30 cellular contexts compared by ENCODE assay signal in the genomic region with DNA sequence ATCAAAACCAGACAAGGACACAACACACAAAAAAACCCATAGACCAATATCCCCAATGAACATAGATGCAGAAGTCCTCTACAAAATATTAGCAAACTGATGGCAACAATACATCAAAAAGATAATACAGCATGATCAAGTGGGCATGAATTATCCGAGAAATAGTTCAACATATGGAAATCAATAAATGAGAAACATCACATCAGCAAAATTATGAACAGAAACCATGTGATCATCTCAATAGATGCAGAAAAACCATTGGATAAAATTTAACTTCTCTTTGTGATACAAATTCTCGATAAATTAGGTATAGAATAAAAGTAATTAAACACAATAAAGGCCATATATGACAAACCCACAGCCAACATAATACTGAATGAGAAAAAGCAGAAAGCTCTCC.
"Had no signal": no experiment of that assay in that cellular context is flagged by ENCODE, and none has a peak within 500 bp of the region (broad histone marks: within the 10 kb centered on the region; RNA-seq: fewer than 3 reads in every experiment).

No MANE protein-coding gene starts in this region.

- DNase-seq: naive thymus-derived CD8-positive, alpha-beta T cell; nephron progenitor cell; nucleus accumbens; pancreas; psoas muscle; right cardiac atrium; spleen; stimulated activated CD4-positive, alpha-beta T cell treated with anti-CD3 and anti-CD28 coated beads, Interleukin-12 subunit alpha, Interleukin-12 subunit beta, amount 100 ng/mL, for 4 hours; stimulated activated CD4-positive, alpha-beta T cell treated with anti-CD3 and anti-CD28 coated beads, Interleukin-1b, Interleukin-23, amount 100 ng/mL, for 48 hours; stimulated activated CD4-positive, alpha-beta T cell treated with anti-CD3 and anti-CD28 coated beads, Interleukin-4, amount 100 ng/mL, for 1 hour; stimulated activated CD4-positive, alpha-beta T cell treated with anti-CD3 and anti-CD28 coated beads, Interleukin-4, amount 100 ng/mL, for 4 hours; stimulated activated CD8-positive, alpha-beta memory T cell treated with anti-CD3 and anti-CD28 coated beads, Interleukin-4, amount 100 ng/mL, for 48 hours; stimulated activated naive CD4-positive, alpha-beta T cell; stimulated activated naive CD8-positive, alpha-beta T cell treated with anti-CD3 and anti-CD28 coated beads, Interleukin-15, amount 100 ng/mL, for 72 hours; stimulated activated naive CD8-positive, alpha-beta T cell treated with anti-CD3 and anti-CD28 coated beads, Interleukin-15, Interleukin-2, amounts not matched to agents 100 U/mL and 50 U/mL, for 24 hours; substantia nigra; testis; tibial artery; transverse colon; upper lobe of right lung; uterus had no signal

- H3K27ac ChIP-seq: neutrophil, pancreas, psoas muscle, skin epidermis, spleen, suprapubic skin, testis, tibial artery, transverse colon, upper lobe of right lung, uterus had no signal

- H3K27ac Mint-ChIP-seq: natural killer cell treated with Interleukin-12 subunit alpha and Interleukin-12 subunit beta and Interleukin-15 and Interleukin-18, amount 100 ng/mL, for 72 hours; nephron progenitor cell; stimulated activated memory B cell treated with anti-CD40 and anti-IgM and Interleukin-4, amounts not matched to agents 10 μg/mL and 1 μg/mL and 100 μg/mL, for 72 hours; stimulated activated naive CD8-positive, alpha-beta T cell treated with anti-CD3 and anti-CD28 coated beads, Interleukin-15, amount 100 ng/mL, for 72 hours; type B pancreatic cell had no signal

- H3K4me3 Mint-ChIP-seq: naive thymus-derived CD8-positive, alpha-beta T cell; natural killer cell treated with Interleukin-12 subunit alpha and Interleukin-12 subunit beta and Interleukin-15 and Interleukin-18, amount 100 ng/mL, for 72 hours; nephron progenitor cell; neural crest cell; stimulated activated memory B cell treated with anti-CD40 and anti-IgM and Interleukin-4, amounts not matched to agents 10 μg/mL and 1 μg/mL and 100 μg/mL, for 72 hours; stimulated activated naive CD8-positive, alpha-beta T cell treated with anti-CD3 and anti-CD28 coated beads, Interleukin-15, amount 100 ng/mL, for 72 hours; type B pancreatic cell had no signal

- H3K27me3 ChIP-seq: neutrophil, pancreas, spleen, suprapubic skin, testis, tibial artery, transverse colon, upper lobe of right lung, uterus had no signal

- H3K4me3 ChIP-seq: pancreas, psoas muscle, skin epidermis, smooth muscle cell, spleen, suprapubic skin, testis, tibial artery, transverse colon, upper lobe of right lung, uterus had no signal

- H3K9me3 ChIP-seq: neutrophil, pancreas, suprapubic skin, testis, uterus had no signal

- H3K4me1 Mint-ChIP-seq: nephron progenitor cell; neural crest cell; stimulated activated memory B cell treated with anti-CD40 and anti-IgM and Interleukin-4, amounts not matched to agents 10 μg/mL and 1 μg/mL and 100 μg/mL, for 72 hours; stimulated activated naive CD8-positive, alpha-beta T cell treated with anti-CD3 and anti-CD28 coated beads, Interleukin-15, amount 100 ng/mL, for 72 hours had no signal

- H3K4me2 ChIP-seq: smooth muscle cell had no signal

- H3K36me3 ChIP-seq: neutrophil, pancreas, spleen, suprapubic skin, tibial artery, transverse colon, upper lobe of right lung, uterus had no signal

- FAIRE-seq: pancreas had no signal

- ATAC-seq: naive thymus-derived CD8-positive, alpha-beta T cell; natural killer cell treated with Interleukin-12 subunit alpha and Interleukin-12 subunit beta and Interleukin-15 and Interleukin-18, amount 100 ng/mL, for 72 hours; pancreas; psoas muscle; right cardiac atrium; sciatic nerve; stimulated activated memory B cell treated with anti-CD40 and anti-IgM and Interleukin-4, amounts not matched to agents 10 μg/mL and 1 μg/mL and 100 μg/mL, for 72 hours; stimulated activated naive CD8-positive, alpha-beta T cell treated with anti-CD3 and anti-CD28 coated beads, Interleukin-15, amount 100 ng/mL, for 72 hours; stimulated activated naive CD8-positive, alpha-beta T cell treated with anti-CD3 and anti-CD28 coated beads, Interleukin-15, Interleukin-2, amounts not matched to agents 100 U/mL and 50 U/mL, for 24 hours; upper lobe of right lung had no signal

- H3K36me3 Mint-ChIP-seq: type B pancreatic cell had no signal

- H3K4me1 ChIP-seq: pancreas, psoas muscle, spleen, suprapubic skin, testis, tibial artery, transverse colon, upper lobe of right lung, uterus had no signal

- H3K27me3 Mint-ChIP-seq: stimulated activated naive CD8-positive, alpha-beta T cell treated with anti-CD3 and anti-CD28 coated beads, Interleukin-15, amount 100 ng/mL, for 72 hours; type B pancreatic cell had no signal

- H3K9me3 Mint-ChIP-seq: natural killer cell treated with Interleukin-12 subunit alpha and Interleukin-12 subunit beta and Interleukin-15 and Interleukin-18, amount 100 ng/mL, for 72 hours had no signal
